14 cellular contexts compared by ENCODE assay signal in the genomic region with DNA sequence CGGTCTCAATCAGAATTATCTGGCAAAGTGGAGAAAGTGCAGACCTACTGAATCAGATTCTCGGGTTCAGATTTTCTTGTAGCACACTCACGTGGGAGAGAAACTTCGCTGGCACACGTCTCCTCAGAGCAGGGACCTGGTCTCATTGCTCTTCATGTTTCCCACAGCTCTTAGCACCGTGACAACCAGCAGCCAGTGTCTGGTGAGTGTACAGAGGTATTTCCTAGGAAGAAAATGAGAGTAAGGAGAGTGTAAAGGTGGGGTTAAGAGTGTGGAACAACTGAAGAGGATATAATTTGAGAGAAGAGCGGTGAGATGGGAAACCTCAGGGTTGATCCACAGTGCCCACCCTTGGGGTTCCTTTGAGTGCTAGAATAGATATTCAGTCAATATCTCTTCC.
DNase-seq lines count a peak whose midpoint lies in the region; ATAC-seq and TF ChIP-seq lines count a peak whose summit lies in the region.
"Had no signal": no experiment of that assay in that cellular context is flagged by ENCODE, and none has a peak within 500 bp of the region (broad histone marks: within the 10 kb centered on the region; RNA-seq: fewer than 3 reads in every experiment).

No MANE protein-coding gene starts in this region.

- POLR2A ChIA-PET in IMR-90 (lab: Charles Lee; ENCODE audit: unreplicated experiment): interaction anchor here (0.6 kb wide), 1 partner anchor 8 kb away, joined by 9 read pairs; no protein-coding TSS in a partner anchor

- CTCF ChIA-PET in IMR-90 (lab: Yijun Ruan, JAX): no interaction called here

- peak overlapping the region; percentile 99 for H2AK5ac ChIP-seq in IMR-90 (ENCODE audit: low read depth, low read length)

- H3K4ac ChIP-seq in IMR-90 (ENCODE audit: low read depth, low read length): peak overlapping the region; percentile 98

- H3K18ac ChIP-seq in IMR-90 (ENCODE audit: low read depth, low read length): peak overlapping the region; percentile 95

- H2BK120ac ChIP-seq in IMR-90 (ENCODE audit: low read depth, low read length): peak overlapping the region; percentile 98

- H2BK20ac ChIP-seq in IMR-90 (ENCODE audit: low read depth, low read length): peak overlapping the region; percentile 95

- H3K4me1 Mint-ChIP-seq in nephron: peaks cover 16% of the 10 kb centered on the region

- H3K79me2 ChIP-seq in ACC112 (ENCODE audit: control insufficient read depth, insufficient read depth, low read length, unreplicated experiment): no peaks in the 10 kb centered on the region

- H3K79me1 ChIP-seq in IMR-90 (ENCODE audit: low read depth in 1 of 2, low read length in 2 of 2): peaks cover 0 to 8% of the 10 kb centered on the region in 2 experiments; a peak in 2 of 4 replicates

- H4K20me1 ChIP-seq in IMR-90 (ENCODE audit: insufficient read depth, low read length): 0 out of 2 replicates have a peak, but pooled peaks cover 3% of the 10 kb centered on the region

- peak overlapping the region; percentile 96 for H4K91ac ChIP-seq in IMR-90 (ENCODE audit: insufficient read depth, low read depth, low read length)

- H3K4me2 ChIP-seq in IMR-90 (ENCODE audit: low read depth, low read length): peak overlapping the region; percentile 67

- H3K36me3 ChIP-seq in ACC112 (ENCODE audit: insufficient read depth, low read length) (no peaks in the 10 kb centered on the region), IMR-90 (ENCODE audit: control insufficient read depth, insufficient read depth, low read length) (no peaks in the 10 kb centered on the region)
- H3K36me3 ChIP-seq: ovary, Peyer's patch had no signal

- 100% methylated on average over 1 to 4 of the region's 7 CpGs for WGBS in IMR-90 (ENCODE audit: extremely low coverage in 2 of 2, insufficient read length in 1 of 2), 2 experiments

- peaks cover 4% of the 10 kb centered on the region for H3K27me3 Mint-ChIP-seq in nephron (ENCODE audit: low read depth)

- no peaks in the 10 kb centered on the region for H3K9me3 ChIP-seq in IMR-90 (ENCODE audit: control insufficient read depth, insufficient read depth, low read length)
- H3K9me3 ChIP-seq: ovary, Peyer's patch had no signal

- peak overlapping the region; percentile 40; the same call in 1 of the 2 replicates for H3K9ac ChIP-seq in IMR-90 (ENCODE audit: low read depth, low read length)

- H3K4me1 ChIP-seq in ACC112 (ENCODE audit: control insufficient read depth, insufficient read depth, low read length, unreplicated experiment) (peaks cover 44% of the 10 kb centered on the region), IMR-90 (ENCODE audit: control insufficient read depth, insufficient read depth, low read length) (peaks cover 18% of the 10 kb centered on the region)

- TF ChIP-seq CTCF in IMR-90 (conservative IDR thresholded peaks at IDR 0.05; ENCODE audit: low read depth, low read length) (no peak), nephron (IDR thresholded peaks at IDR 0.05; ENCODE audit: unreplicated experiment in 3 of 3) (no peak)

- H3K27ac ChIP-seq in ACC112 (ENCODE audit: low read depth, low read length) (peak overlapping the region; percentile 96), IMR-90 (ENCODE audit: insufficient read depth, low read length) (peak overlapping the region; percentile 85)
- H3K27ac ChIP-seq: ovary had no signal

- peak overlapping the region; percentile 96; the same call in 2 of the 3 replicates for H2BK15ac ChIP-seq in IMR-90 (ENCODE audit: low read depth, low read length)

- no peak; the same call in 1 of the 2 replicates for ATAC-seq in IMR-90 (ENCODE audit: low read depth)

- peaks cover 6% of the 10 kb centered on the region for H3K9me1 ChIP-seq in IMR-90 (ENCODE audit: insufficient read depth, low read length)

- H3K4me3 ChIP-seq in ACC112 (ENCODE audit: low read depth, low read length): peak overlapping the region; percentile 49; the same call in 1 of the 2 replicates
- H3K4me3 ChIP-seq in IMR-90 (ENCODE audit: insufficient read depth, low read depth, low read length): no peak overlapping the region
- H3K4me3 ChIP-seq: ovary, Peyer's patch had no signal

- DNase-seq in IMR-90 (peak; percentile 34), dermis blood vessel endothelial cell (peak; percentile 33), NCI-H2081 (lab: John Stamatoyannopoulos, UW) (no peak), NCI-H2107 (lab: John Stamatoyannopoulos, UW) (no peak), superior temporal gyrus (ENCODE audit: extremely low spot score) (no peak), GM19238 (ENCODE audit: insufficient read length, low spot score) (no peak)
- DNase-seq: activated naive CD4-positive, alpha-beta T cell treated with anti-CD3 and anti-CD28 coated beads, Interleukin-2, amount 50 U/mL, for 16 hours; C1 segment of cervical spinal cord; erythroblast; kidney; ovary had no signal

- H3K56ac ChIP-seq in IMR-90 (ENCODE audit: extremely low read depth, insufficient read depth, low read length): peak overlapping the region; percentile 64; the same call in 1 of the 2 replicates

- intact Hi-C loops in IMR-90 (cut with micrococcal nuclease): loop anchor here (1.0 kb wide), 1 partner anchor 89 kb away; the partner anchor contains the start of gene ARF6

- no peak for TF ChIP-seq POLR2A in IMR-90 (IDR thresholded peaks at IDR 0.05; ENCODE audit: low read depth, low read length)

- no peak for TF ChIP-seq RAD21 in IMR-90 (IDR thresholded peaks at IDR 0.05; ENCODE audit: low read length)

- H3K23ac ChIP-seq in IMR-90 (ENCODE audit: low read depth, low read length): peak overlapping the region; percentile 89; the same call in 1 of the 2 replicates

- peak overlapping the region; percentile 97 for H3K14ac ChIP-seq in IMR-90 (replicated peaks; ENCODE audit: low read depth, low read length)

- H3K36me3 Mint-ChIP-seq in nephron (ENCODE audit: low read depth): no peaks in the 10 kb centered on the region

- no TSS peak for BruUV-seq in IMR-90 (replicated peaks; lab: Mats Ljungman, UMichigan)

- peak overlapping the region; percentile 64 to 81 for H4K8ac ChIP-seq in IMR-90 (ENCODE audit: low read depth in 2 of 2, low read length in 2 of 2)

- no peak overlapping the region for H3K4me3 Mint-ChIP-seq in nephron

- H2AK9ac ChIP-seq in IMR-90 (replicated peaks; ENCODE audit: low read depth, low read length, poor library complexity): peak overlapping the region; percentile 70

- in situ Hi-C loops in IMR-90 (cut with MboI; ENCODE audit: low sequenced_read_pairs): no loop called here

- H2AFZ ChIP-seq in ACC112 (ENCODE audit: low read length, unreplicated experiment) (peak overlapping the region; percentile 76), IMR-90 (replicated peaks; ENCODE audit: low read length, poor library complexity) (peak overlapping the region; percentile 17)

- H2BK5ac ChIP-seq in IMR-90 (ENCODE audit: low read depth, low read length, poor library complexity, severe bottlenecking): peak overlapping the region; percentile 91

- peak overlapping the region; percentile 62 to 82 (median 72) for H3K27ac Mint-ChIP-seq in nephron

- H3K9me3 Mint-ChIP-seq in nephron: no peaks in the 10 kb centered on the region

- dilution Hi-C loops in IMR-90 (cut with HindIII; ENCODE audit: low sequenced_read_pairs, unreplicated experiment): loop anchor here (25.0 kb wide), 1 partner anchor 120 kb away; the partner anchor contains the start of gene NEMF

- peak overlapping the region; percentile 89 for H4K5ac ChIP-seq in IMR-90 (ENCODE audit: low read depth, low read length)

- no peaks in the 10 kb centered on the region for H3K27me3 ChIP-seq in ACC112 (ENCODE audit: insufficient read depth, low read length)
- no peaks in the 10 kb centered on the region for H3K27me3 ChIP-seq in IMR-90 (ENCODE audit: control insufficient read depth, insufficient read depth, low read length)
- H3K27me3 ChIP-seq: ovary, Peyer's patch had no signal

TF ChIP-seq in IMR-90, 13 proteins besides CTCF, POLR2A, EP300 and RAD21:
- TF ChIP-seq FOS (IDR thresholded peaks at IDR 0.05; ENCODE audit: low read depth, low read length) (no peak), NFE2L2 (IDR thresholded peaks at IDR 0.05; ENCODE audit: low read depth, low read length) (no peak), CEBPB (IDR thresholded peaks at IDR 0.05; ENCODE audit: low read depth, low read length) (no peak), MAFK (IDR thresholded peaks at IDR 0.05; ENCODE audit: low read depth, low read length) (no peak), MXI1 (IDR thresholded peaks at IDR 0.05; ENCODE audit: borderline replicate concordance, low read depth, low read length) (no peak), CHD1 (IDR thresholded peaks at IDR 0.05; ENCODE audit: low read depth, low read length) (no peak)
- TF ChIP-seq, protein P1, sequence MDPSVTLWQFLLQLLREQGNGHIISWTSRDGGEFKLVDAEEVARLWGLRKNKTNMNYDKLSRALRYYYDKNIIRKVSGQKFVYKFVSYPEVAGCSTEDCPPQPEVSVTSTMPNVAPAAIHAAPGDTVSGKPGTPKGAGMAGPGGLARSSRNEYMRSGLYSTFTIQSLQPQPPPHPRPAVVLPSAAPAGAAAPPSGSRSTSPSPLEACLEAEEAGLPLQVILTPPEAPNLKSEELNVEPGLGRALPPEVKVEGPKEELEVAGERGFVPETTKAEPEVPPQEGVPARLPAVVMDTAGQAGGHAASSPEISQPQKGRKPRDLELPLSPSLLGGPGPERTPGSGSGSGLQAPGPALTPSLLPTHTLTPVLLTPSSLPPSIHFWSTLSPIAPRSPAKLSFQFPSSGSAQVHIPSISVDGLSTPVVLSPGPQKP (IDR thresholded peaks at IDR 0.05; ENCODE audit: borderline replicate concordance, low read depth, low read length): no peak

Comparison
In these comparisons a context has a peak if more than half of its experiments do, and no peak if none do; other contexts are left out.
1. DNase-seq: peak in IMR-90 (single experiment) and dermis blood vessel endothelial cell (single experiment); none in NCI-H2081 (0 of 2), NCI-H2107 (single experiment), superior temporal gyrus (single experiment) and GM19238 (single experiment).